Comparison of ENCODE assay signal across 19 cellular contexts in the genomic region with DNA sequence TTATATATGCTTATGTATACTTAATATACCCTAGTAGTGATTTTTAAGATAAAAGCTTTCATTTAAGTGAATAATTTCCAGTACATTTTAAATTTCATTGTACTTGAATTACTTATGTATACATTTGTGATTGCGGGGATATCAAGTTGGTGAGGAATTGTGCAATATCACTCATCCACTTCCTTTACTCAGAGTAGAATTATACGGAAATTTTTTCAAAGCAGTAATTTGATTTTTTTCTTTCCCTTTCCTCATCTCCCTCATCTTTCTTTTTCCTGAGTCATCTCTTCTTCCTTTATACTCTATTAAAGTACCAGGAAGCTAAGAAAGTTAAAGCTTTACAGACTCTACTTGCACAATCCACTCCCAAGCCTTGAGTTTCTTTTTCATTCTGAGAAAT.
"Had no signal": no experiment of that assay in that cellular context is flagged by ENCODE, and none has a peak within 500 bp of the region (broad histone marks: within the 10 kb centered on the region; RNA-seq: fewer than 3 reads in every experiment).

No MANE protein-coding gene starts in this region.

- FAIRE-seq: HTR-8/SVneo had no signal

- ATAC-seq: SK-N-SH treated with all-trans-retinoic acid at 6 μM for 48 hours had no signal

- DNase-seq: Kasumi-1, MM.1S, NCI-H1092 treated with DMSO at 0.1 percent for 48 hours, NCI-H1436, NCI-H187, NCI-H2029, NCI-H2081 treated with DMSO at 0.1 percent for 48 hours, NCI-H2171, NCI-H226, NCI-H446, NCI-H510A, NCI-H524 treated with DMSO at 0.1 percent for 48 hours, NCI-H69, NCI-H774, SHP77 had no signal

- H3K9ac ChIP-seq: KMS-11 had no signal

- H3K27ac ChIP-seq: KMS-11, RWPE1 had no signal

- H3K4me2 ChIP-seq: KMS-11 had no signal
